8 cellular contexts compared by ENCODE assay signal in the genomic region with DNA sequence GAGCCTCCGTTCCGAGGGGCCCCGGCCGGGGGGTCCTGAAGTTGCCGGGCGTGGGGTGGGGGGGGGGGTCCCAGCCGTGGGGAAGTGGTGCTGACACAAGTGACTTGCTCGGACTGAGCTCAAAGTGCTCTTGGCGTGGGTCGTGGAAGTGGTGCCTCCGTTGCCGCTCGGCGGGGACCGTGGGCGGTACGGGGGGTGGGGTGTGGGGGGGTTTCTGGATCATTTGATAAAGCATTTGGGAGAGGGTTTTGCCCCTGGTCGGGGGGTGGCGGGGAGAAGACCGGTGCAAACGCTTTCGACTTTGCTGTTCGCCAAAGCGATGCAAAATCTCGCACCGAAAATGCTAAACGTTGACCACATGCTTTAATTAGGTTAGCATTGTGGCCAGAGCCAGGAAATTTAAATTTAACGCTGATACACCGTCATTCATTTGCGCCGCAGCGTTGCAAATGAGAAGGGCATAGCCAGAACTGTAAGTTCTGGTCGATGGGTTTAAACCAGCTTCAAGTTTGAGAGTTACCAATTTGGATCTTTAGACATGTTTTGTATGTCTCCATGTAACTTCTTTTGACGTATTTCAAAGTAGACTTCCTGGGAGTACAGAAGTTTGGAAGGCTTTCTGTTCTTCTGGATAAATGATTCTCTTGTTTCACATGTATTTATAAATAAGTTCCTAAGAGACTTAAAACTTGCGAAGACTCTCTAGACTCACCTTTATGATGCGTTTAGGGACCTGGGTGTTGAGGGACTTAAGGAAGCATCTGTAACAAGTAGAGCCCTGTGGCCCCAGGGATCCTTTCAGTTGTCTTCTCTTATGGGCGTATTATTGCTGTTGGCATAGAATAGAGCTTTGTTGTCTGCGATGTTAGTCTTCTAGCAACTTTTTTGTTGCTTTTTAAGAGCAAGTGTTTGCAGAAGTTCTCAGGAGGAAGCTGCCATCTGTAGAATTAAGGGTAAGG. TPM values are rescaled to one million over a fixed set of nuclear protein-coding genes. Genes with fewer than 3 reads are reported as not detected.
DNase-seq lines count a peak whose midpoint lies in the region; ATAC-seq, FAIRE-seq and TF ChIP-seq lines count a peak whose summit lies in the region.

No MANE protein-coding gene starts in this region.

- H3K4me1 ChIP-seq in GM23248 (ENCODE audit: insufficient read depth) (peaks cover 16% of the 10 kb centered on the region), SJCRH30 (no peaks in the 10 kb centered on the region), mammary epithelial cell (ENCODE audit: insufficient read depth, low read length) (peaks cover 11% of the 10 kb centered on the region), HepG2 (ENCODE audit: insufficient read depth, low read length) (peaks cover 36% of the 10 kb centered on the region)

- no peak for TF ChIP-seq POLR2A in HepG2 (IDR thresholded peaks at IDR 0.05; ENCODE audit: insufficient read depth in 1 of 2, low read depth in 2 of 2, low read length in 2 of 2)

- dilution Hi-C loops in mammary epithelial cell (cut with HindIII; ENCODE audit: low sequenced_read_pairs) = no loop called here

- H3K4me1 Mint-ChIP-seq in stimulated activated memory B cell treated with anti-CD40 and anti-IgM and Interleukin-4, amounts not matched to agents 10 μg/mL and 1 μg/mL and 100 μg/mL, for 72 hours = peaks cover 72% of the 10 kb centered on the region

- TF ChIP-seq EP300 in HepG2 (IDR thresholded peaks at IDR 0.05; ENCODE audit: low read depth in 2 of 2, low read length in 2 of 2) (no peak), HepG2 (CRISPR knock-in tag; IDR thresholded peaks at IDR 0.05; ENCODE audit: borderline replicate concordance) (no peak)

- H3F3A ChIP-seq in GM23248 (ENCODE audit: insufficient read depth) = peaks cover 42% of the 10 kb centered on the region

- H3K27me3 ChIP-seq in GM23248 (replicated peaks; ENCODE audit: insufficient read depth) = no peaks in the 10 kb centered on the region
- H3K27me3 ChIP-seq in SJCRH30 = no peaks in the 10 kb centered on the region
- H3K27me3 ChIP-seq in mammary epithelial cell (ENCODE audit: insufficient read depth, low read length) = no peaks in the 10 kb centered on the region
- peaks cover 0 to 31% of the 10 kb centered on the region in 2 experiments; a peak in 4 of 5 replicates for H3K27me3 ChIP-seq in HepG2 (ENCODE audit: control insufficient read depth in 1 of 2, insufficient read depth in 2 of 2, low read length in 2 of 2)

- H3K9me3 ChIP-seq in GM23248 (ENCODE audit: low read depth) = no peaks in the 10 kb centered on the region
- H3K9me3 ChIP-seq in SJCRH30 (replicated peaks) = peaks cover 9% of the 10 kb centered on the region
- peaks cover 16% of the 10 kb centered on the region for H3K9me3 ChIP-seq in mammary epithelial cell (replicated peaks; ENCODE audit: insufficient read depth, low read length)
- H3K9me3 ChIP-seq in HepG2 (ENCODE audit: low read length) = peaks cover 15% of the 10 kb centered on the region

- peak; percentile 56 for FAIRE-seq in HepG2 (lab: Jason Lieb, UNC)

- peak overlapping the region; percentile 94 for H3K4me3 Mint-ChIP-seq in stimulated activated memory B cell treated with anti-CD40 and anti-IgM and Interleukin-4, amounts not matched to agents 10 μg/mL and 1 μg/mL and 100 μg/mL, for 72 hours

- H3K27me3 Mint-ChIP-seq in stimulated activated memory B cell treated with anti-CD40 and anti-IgM and Interleukin-4, amounts not matched to agents 10 μg/mL and 1 μg/mL and 100 μg/mL, for 72 hours = no peaks in the 10 kb centered on the region

- intact Hi-C loops in mammary epithelial cell (cut with micrococcal nuclease) = loop anchor here (2.0 to 10.0 kb wide), 6 partner anchors 130 to 405 kb away; no protein-coding TSS in a partner anchor
- intact Hi-C loops in HepG2 (cut with micrococcal nuclease; ENCODE audit: unreplicated experiment) = loop anchor here (1.0 to 5.0 kb wide), 2 partner anchors 130 to 253 kb away; no protein-coding TSS in a partner anchor

- in situ Hi-C loops in GM23248 (cut with MboI) (no loop called here), mammary epithelial cell (cut with MboI; ENCODE audit: low sequenced_read_pairs in 2 of 2) (no loop called here), HepG2 (cut with HindIII; ENCODE audit: extremely low pct_ligation_motif_present, low pct_unique_long_range_greater_than_20kb) (no loop called here)

- H3K79me2 ChIP-seq in GM23248 (ENCODE audit: insufficient read depth) (peaks cover 51% of the 10 kb centered on the region), mammary epithelial cell (ENCODE audit: insufficient read depth, low read length) (peaks cover 54% of the 10 kb centered on the region), HepG2 (ENCODE audit: insufficient read depth, low read length) (peaks cover 50% of the 10 kb centered on the region)

- WGBS in GM23248 (ENCODE audit: low coverage in 1 of 2, low lambda C conversion rate in 2 of 2, missing lambda C conversion rate in 2 of 2), 2 experiments = 4% methylated on average over 31 to 38 of the region's 38 CpGs
- WGBS in mammary epithelial cell (ENCODE audit: low coverage, missing lambda C conversion rate) = 20% methylated on average over 11 of the region's 38 CpGs
- WGBS in HepG2 (ENCODE audit: low lambda C conversion rate) = 11% methylated on average over 37 of the region's 38 CpGs

- peak overlapping the region; percentile 85 for H3K4me2 ChIP-seq in GM23248 (ENCODE audit: unreplicated experiment)
- H3K4me2 ChIP-seq in mammary epithelial cell (ENCODE audit: insufficient read depth, low read depth, low read length) = peak overlapping the region; percentile 83
- H3K4me2 ChIP-seq in HepG2 (ENCODE audit: low read depth, low read length) = peak overlapping the region; percentile 83

- POLR2A ChIA-PET in HepG2 (lab: Yijun Ruan, JAX) = interaction anchor here (0.5 to 2.5 kb wide), 5 partner anchors 13 to 227 kb away, joined by 3 to 9 read pairs (median 5); partner anchors contain the start of gene RPP40

- H3K27ac ChIP-seq in C4-2B (peak overlapping the region; percentile 88), GM23248 (peak overlapping the region; percentile 35), SJCRH30 (peak overlapping the region; percentile 86), mammary epithelial cell (ENCODE audit: insufficient read depth, low read depth, low read length) (peak overlapping the region; percentile 67), HepG2 (ENCODE audit: extremely low read length, insufficient read depth, low read length) (no peak overlapping the region)

- TF ChIP-seq CTCF in C4-2B (conservative IDR thresholded peaks at IDR 0.05) (no peak), mammary epithelial cell (conservative IDR thresholded peaks at IDR 0.05 in 1 of 2, IDR thresholded peaks at IDR 0.05 in 1 of 2; ENCODE audit: extremely low read depth in 1 of 2, insufficient read depth in 1 of 2, low read depth in 1 of 2, low read length in 2 of 2) (no peak), HepG2 (CRISPR knock-in tag; IDR thresholded peaks at IDR 0.05) (no peak)

- H3K4me3 ChIP-seq in GM23248 = peak overlapping the region; percentile 74
- peak overlapping the region; percentile 72 for H3K4me3 ChIP-seq in SJCRH30
- H3K4me3 ChIP-seq in mammary epithelial cell (replicated peaks in 1 of 3; ENCODE audit: insufficient read depth in 1 of 3, low read depth in 2 of 3, low read length in 3 of 3) = peak overlapping the region; percentile 59 to 75 (median 69)
- H3K4me3 ChIP-seq in HepG2 (replicated peaks in 1 of 3; ENCODE audit: insufficient read depth in 1 of 3, low read depth in 2 of 3, low read length in 3 of 3) = peak overlapping the region; percentile 69 to 81 (median 77)

- H2AFZ ChIP-seq in GM23248 = peak overlapping the region; percentile 36
- peak overlapping the region; percentile 51 for H2AFZ ChIP-seq in mammary epithelial cell (ENCODE audit: low read depth, low read length)
- no peak overlapping the region for H2AFZ ChIP-seq in HepG2 (ENCODE audit: low read length)

- peaks cover 10% of the 10 kb centered on the region for H3K9me3 Mint-ChIP-seq in stimulated activated memory B cell treated with anti-CD40 and anti-IgM and Interleukin-4, amounts not matched to agents 10 μg/mL and 1 μg/mL and 100 μg/mL, for 72 hours

- H4K20me1 ChIP-seq in GM23248 (ENCODE audit: insufficient read depth) (peaks cover 17% of the 10 kb centered on the region), mammary epithelial cell (ENCODE audit: insufficient read depth, low read length) (no peaks in the 10 kb centered on the region), HepG2 (ENCODE audit: insufficient read depth, low read length) (peaks cover 4% of the 10 kb centered on the region; the same call in 1 of the 2 replicates)

- H3K27ac Mint-ChIP-seq in stimulated activated memory B cell treated with anti-CD40 and anti-IgM and Interleukin-4, amounts not matched to agents 10 μg/mL and 1 μg/mL and 100 μg/mL, for 72 hours = peak overlapping the region; percentile 82

- H3K9ac ChIP-seq in GM23248 (peak overlapping the region; percentile 71), mammary epithelial cell (ENCODE audit: insufficient read depth, low read length) (peak overlapping the region; percentile 76), HepG2 (ENCODE audit: insufficient read depth, low read depth, low read length) (peak overlapping the region; percentile 67)

- ATAC-seq in HepG2 = no peak
- ATAC-seq in stimulated activated memory B cell treated with anti-CD40 and anti-IgM and Interleukin-4, amounts not matched to agents 10 μg/mL and 1 μg/mL and 100 μg/mL, for 72 hours = peak; percentile 0

- TF ChIP-seq RAD21 in HepG2 (CRISPR knock-in tag; IDR thresholded peaks at IDR 0.05) = no peak

- CTCF ChIA-PET in mammary epithelial cell (lab: Charles Lee; ENCODE audit: low non-redundant PET) (no interaction called here), HepG2 (lab: Yijun Ruan, JAX; ENCODE audit: low intra/inter-chr PET ratio, low total read pairs) (no interaction called here)

- H3K36me3 Mint-ChIP-seq in stimulated activated memory B cell treated with anti-CD40 and anti-IgM and Interleukin-4, amounts not matched to agents 10 μg/mL and 1 μg/mL and 100 μg/mL, for 72 hours = peaks cover 9% of the 10 kb centered on the region

- BruUV-seq in mammary epithelial cell (replicated peaks; lab: Mats Ljungman, UMichigan) (no TSS peak), HepG2 (replicated peaks; lab: Mats Ljungman, UMichigan) (no TSS peak)

- H3K9me2 ChIP-seq in GM23248 (ENCODE audit: insufficient read depth) = no peaks in the 10 kb centered on the region

- H3K36me3 ChIP-seq in GM23248 (ENCODE audit: low read depth) (no peaks in the 10 kb centered on the region), SJCRH30 (peaks cover 6% of the 10 kb centered on the region; the same call in 1 of the 2 replicates), mammary epithelial cell (ENCODE audit: insufficient read depth, low read length) (no peaks in the 10 kb centered on the region), HepG2 (replicated peaks in 1 of 2; ENCODE audit: control insufficient read depth in 1 of 2, insufficient read depth in 2 of 2, low read length in 2 of 2) (no peaks in the 10 kb centered on the region)

- peak; percentile 77 for DNase-seq in GM23248
- DNase-seq in SJCRH30 = peak; percentile 32 to 53
- peak; percentile 48 for DNase-seq in mammary epithelial cell
- no peak for DNase-seq in HepG2 (ENCODE audit: low spot score)
- DNase-seq in NCI-H2107 treated with DMSO at 0.1 percent for 48 hours (lab: John Stamatoyannopoulos, UW; ENCODE audit: unreplicated experiment) = no peak
- no peak for DNase-seq in putamen (ENCODE audit: low spot score)

RNA-seq across cellular contexts. Expression of gene CDYL, which starts 1.0 kb away (rescaled TPM):
- total RNA-seq in GM23248 (2014; rRNA removed; shearing (Covaris generic)) = 25.8 and 27.9 TPM in 2 replicates
- 7.9 and 8.0 TPM in 2 replicates for polyA plus RNA-seq in GM23248 (2016; fragmentation: Nextera tagmentation; extraction: Ambion mirVana)
- total RNA-seq in SJCRH30 (2014; rRNA removed; shearing (Covaris generic)) = 67.9 and 68.7 TPM in 2 replicates
- total RNA-seq in mammary epithelial cell = 10 to 100 TPM; 47.7 to 49.7 TPM
- 19.6 TPM for polyA plus RNA-seq in mammary epithelial cell
- 64.8 TPM for polyA minus RNA-seq in mammary epithelial cell
- total RNA-seq in HepG2 (2016; rRNA removed; fragmentation: Illumina TruSeq; extraction: Trizol) = 52.8 and 105 TPM in 2 replicates
- 1,210 and 1,368 TPM in 2 replicates for total RNA-seq in HepG2 (2016; cell fraction: cytosol; rRNA removed; fragmentation: Illumina TruSeq; extraction: Trizol; ENCODE audit: low read depth)
- 56.4 and 106 TPM in 2 replicates for total RNA-seq in HepG2 (2016; cell fraction: insoluble cytoplasmic fraction; rRNA removed; fragmentation: Illumina TruSeq; extraction: Trizol)
- 414 and 455 TPM in 2 replicates for total RNA-seq in HepG2 (2016; cell fraction: membrane; rRNA removed; fragmentation: Illumina TruSeq; extraction: Trizol)
- 38.9 and 41.7 TPM in 2 replicates for total RNA-seq in HepG2 (2016; cell fraction: nucleus; rRNA removed; fragmentation: Illumina TruSeq; extraction: Trizol)
- polyA plus RNA-seq in HepG2 (2011; rRNA removed) = 22.8 and 23.6 TPM in 2 replicates
- polyA plus RNA-seq in HepG2 (2011; cell fraction: cytosol; rRNA removed) = 14.1 and 17.2 TPM in 2 replicates
- 16.4 and 18.2 TPM in 2 replicates for polyA plus RNA-seq in HepG2 (2011; cell fraction: nucleus; rRNA removed)
- polyA plus RNA-seq in HepG2 (2012) = 14.2 and 14.9 TPM in 2 replicates
- 3.8 and 5.1 TPM in 2 replicates for polyA plus RNA-seq in HepG2 (2016; cell fraction: cytosol; fragmentation: Illumina TruSeq; extraction: Trizol; ENCODE audit: low read depth)
- polyA plus RNA-seq in HepG2 (2016; cell fraction: insoluble cytoplasmic fraction; fragmentation: Illumina TruSeq; extraction: Trizol; ENCODE audit: low read depth) = 16.2 and 19.7 TPM in 2 replicates
- 9.3 and 9.9 TPM in 2 replicates for polyA plus RNA-seq in HepG2 (2016; cell fraction: membrane; fragmentation: Illumina TruSeq; extraction: Trizol; ENCODE audit: low read depth)
- 16.1 and 21.7 TPM in 2 replicates for polyA plus RNA-seq in HepG2 (2016; cell fraction: nucleus; fragmentation: Illumina TruSeq; extraction: Trizol; ENCODE audit: insufficient read depth, low read depth)
- polyA minus RNA-seq in HepG2 (2011; rRNA and poly(A)+ RNA removed; ENCODE audit: low replicate concordance) = 28.9 and 29.6 TPM in 2 replicates
- polyA minus RNA-seq in HepG2 (2011; cell fraction: cytosol; rRNA and poly(A)+ RNA removed) = 59.2 and 78.5 TPM in 2 replicates
- polyA minus RNA-seq in HepG2 (2011; cell fraction: nucleus; rRNA and poly(A)+ RNA removed) = 26.9 and 40.7 TPM in 2 replicates

Comparison
In these comparisons a context has a peak if more than half of its experiments do, and no peak if none do; other contexts are left out.
1. DNase-seq: peak in GM23248 (single experiment), SJCRH30 (2 of 2) and mammary epithelial cell (single experiment); none in HepG2 (single experiment), NCI-H2107 treated with DMSO at 0.1 percent for 48 hours (single experiment) and putamen (single experiment).
2. Peak in every context shown above with its lines, with median percentiles within 50 percentile points of each other: H3K4me2 ChIP-seq, H3K4me3 ChIP-seq and H3K9ac ChIP-seq.